ENCODE assay signal across 9 cellular contexts in genomic region chr9:123401879-123402513, GRCh38. TPM values are rescaled to one million over a fixed set of nuclear protein-coding genes. Genes with fewer than 3 reads are reported as not detected.
DNase-seq lines count a peak whose midpoint lies in the region; ATAC-seq, FAIRE-seq and TF ChIP-seq lines count a peak whose summit lies in the region.
"Had no signal": no experiment of that assay in that cellular context is flagged by ENCODE, and none has a peak within 500 bp of the region (broad histone marks: within the 10 kb centered on the region; RNA-seq: fewer than 3 reads in every experiment).

No MANE protein-coding gene starts in this region.

- no peak overlapping the region for H3K4me3 ChIP-seq in WI38 (ENCODE audit: low read depth, low read length)
- H3K4me3 ChIP-seq in heart right ventricle = peak overlapping the region in 1 of 10 donors; percentile 8
- no peak overlapping the region for H3K4me3 ChIP-seq in small intestine (ENCODE audit: low read depth in 1 of 2, low read length in 2 of 2)
- no peak overlapping the region for H3K4me3 ChIP-seq in effector memory CD4-positive, alpha-beta T cell (ENCODE audit: insufficient read depth, low read depth, low read length, poor library complexity, severe bottlenecking)

- H3K36me3 Mint-ChIP-seq in activated naive CD8-positive, alpha-beta T cell treated with anti-CD3 and anti-CD28 coated beads, Interleukin-2, amount 10 ng/mL, durations not matched to agents 7 days and 5 days = no peaks in the 10 kb centered on the region
- no peaks in the 10 kb centered on the region for H3K36me3 Mint-ChIP-seq in activated naive CD8-positive, alpha-beta T cell treated with anti-CD3 and anti-CD28 coated beads for 36 hours

- H3K27ac Mint-ChIP-seq in activated naive CD8-positive, alpha-beta T cell treated with anti-CD3 and anti-CD28 coated beads, Interleukin-2, amount 10 ng/mL, durations not matched to agents 7 days and 5 days = no peak overlapping the region
- H3K27ac Mint-ChIP-seq in activated naive CD8-positive, alpha-beta T cell treated with anti-CD3 and anti-CD28 coated beads for 36 hours = no peak overlapping the region
- H3K27ac Mint-ChIP-seq: stimulated activated naive CD8-positive, alpha-beta T cell treated with anti-CD3 and anti-CD28 coated beads, Interleukin-15, Interleukin-2, amounts not matched to agents 100 ng/mL and 50 ng/mL, for 24 hours had no signal

- no peak for FAIRE-seq in small intestine (lab: Jason Lieb, UNC)

- H3K9me3 ChIP-seq in heart right ventricle (no peaks in the 10 kb centered on the region), small intestine (ENCODE audit: control insufficient read depth, low read depth) (no peaks in the 10 kb centered on the region)
- H3K9me3 ChIP-seq in effector memory CD4-positive, alpha-beta T cell (ENCODE audit: control insufficient read depth, low read length) = no peaks in the 10 kb centered on the region

- no peaks in the 10 kb centered on the region for H3K27me3 ChIP-seq in heart right ventricle
- H3K27me3 ChIP-seq in small intestine (ENCODE audit: control insufficient read depth in 2 of 2, insufficient read depth in 2 of 2, low read length in 2 of 2) = no peaks in the 10 kb centered on the region
- no peaks in the 10 kb centered on the region for H3K27me3 ChIP-seq in effector memory CD4-positive, alpha-beta T cell (replicated peaks; ENCODE audit: control insufficient read depth, insufficient read depth, low read length, poor library complexity, severe bottlenecking)

- H3K9me3 Mint-ChIP-seq in activated naive CD8-positive, alpha-beta T cell treated with anti-CD3 and anti-CD28 coated beads, Interleukin-2, amount 10 ng/mL, durations not matched to agents 7 days and 5 days = no peaks in the 10 kb centered on the region
- H3K9me3 Mint-ChIP-seq in activated naive CD8-positive, alpha-beta T cell treated with anti-CD3 and anti-CD28 coated beads for 36 hours = no peaks in the 10 kb centered on the region
- H3K9me3 Mint-ChIP-seq: stimulated activated naive CD8-positive, alpha-beta T cell treated with anti-CD3 and anti-CD28 coated beads, Interleukin-15, Interleukin-2, amounts not matched to agents 100 ng/mL and 50 ng/mL, for 24 hours had no signal

- TF ChIP-seq CTCF in WI38 (IDR thresholded peaks at IDR 0.05; ENCODE audit: low read depth, low read length) (peak; percentile 86), heart right ventricle (IDR thresholded peaks at IDR 0.05) (peak; percentile 49 to 78 (median 67))

- no peaks in the 10 kb centered on the region for H3K27me3 Mint-ChIP-seq in activated naive CD8-positive, alpha-beta T cell treated with anti-CD3 and anti-CD28 coated beads, Interleukin-2, amount 10 ng/mL, durations not matched to agents 7 days and 5 days
- no peaks in the 10 kb centered on the region for H3K27me3 Mint-ChIP-seq in activated naive CD8-positive, alpha-beta T cell treated with anti-CD3 and anti-CD28 coated beads for 36 hours
- H3K27me3 Mint-ChIP-seq: stimulated activated naive CD8-positive, alpha-beta T cell treated with anti-CD3 and anti-CD28 coated beads, Interleukin-15, Interleukin-2, amounts not matched to agents 100 ng/mL and 50 ng/mL, for 24 hours had no signal

- 55 to 59% methylated on average over 9 of the region's 9 CpGs for WGBS in heart right ventricle, 2 donors
- 41 to 63% (median 59%) methylated on average over 9 of the region's 9 CpGs for WGBS in small intestine, 3 donors

- intact Hi-C loops in heart right ventricle (cut with DNase I) = loop anchor here in 5 of 10 donors (2.0 to 10.0 kb wide), 4 partner anchors 633 to 643 kb away; no protein-coding TSS in a partner anchor

- POLR2A ChIA-PET in activated naive CD8-positive, alpha-beta T cell treated with anti-CD3 and anti-CD28 coated beads, Interleukin-2, amount 10 ng/mL, durations not matched to agents 7 days and 5 days (lab: Charles Lee) = no interaction called here

- peaks cover 2% of the 10 kb centered on the region for H3K4me1 Mint-ChIP-seq in activated naive CD8-positive, alpha-beta T cell treated with anti-CD3 and anti-CD28 coated beads, Interleukin-2, amount 10 ng/mL, durations not matched to agents 7 days and 5 days
- peaks cover 3% of the 10 kb centered on the region for H3K4me1 Mint-ChIP-seq in activated naive CD8-positive, alpha-beta T cell treated with anti-CD3 and anti-CD28 coated beads for 36 hours

- peaks cover 0 to 9% (median 0%) of the 10 kb centered on the region in 9 donors for H3K36me3 ChIP-seq in heart right ventricle
- H3K36me3 ChIP-seq in small intestine (ENCODE audit: control insufficient read depth in 2 of 2, insufficient read depth in 2 of 2, low read length in 2 of 2) = no peaks in the 10 kb centered on the region
- H3K36me3 ChIP-seq in effector memory CD4-positive, alpha-beta T cell (ENCODE audit: control insufficient read depth, insufficient read depth, low read length) = no peaks in the 10 kb centered on the region

- peak; percentile 52 for ATAC-seq in activated naive CD8-positive, alpha-beta T cell treated with anti-CD3 and anti-CD28 coated beads, Interleukin-2, amount 10 ng/mL, durations not matched to agents 7 days and 5 days (ENCODE audit: low read depth)
- ATAC-seq in heart right ventricle = peak; percentile 71 to 91 (median 84)

- H3K4me1 ChIP-seq in heart right ventricle (peaks cover 0 to 15% (median 6%) of the 10 kb centered on the region in 9 donors), small intestine (ENCODE audit: control insufficient read depth in 2 of 2, insufficient read depth in 1 of 2, low read depth in 1 of 2, low read length in 1 of 2) (no peaks in the 10 kb centered on the region)
- no peaks in the 10 kb centered on the region for H3K4me1 ChIP-seq in effector memory CD4-positive, alpha-beta T cell (ENCODE audit: control insufficient read depth, insufficient read depth, low read length, poor library complexity, severe bottlenecking)

- no peak for DNase-seq in activated naive CD8-positive, alpha-beta T cell treated with anti-CD3 and anti-CD28 coated beads, Interleukin-2, amount 10 ng/mL, durations not matched to agents 7 days and 5 days
- DNase-seq in activated naive CD8-positive, alpha-beta T cell treated with anti-CD3 and anti-CD28 coated beads for 36 hours = no peak
- peak; percentile 32 for DNase-seq in NCI-H1105 (lab: John Stamatoyannopoulos, UW)
- DNase-seq in heart right ventricle = peak in 1 of 2 donors; percentile 24
- DNase-seq in small intestine = peak; percentile 51
- DNase-seq in effector memory CD4-positive, alpha-beta T cell = no peak
- no peak for DNase-seq in activated CD8-positive, alpha-beta memory T cell treated with anti-CD3 and anti-CD28 coated beads, Interleukin-2, amount 50 U/mL, for 4 hours

- peak overlapping the region in 1 of 10 donors; percentile 6 for H3K27ac ChIP-seq in heart right ventricle
- no peak overlapping the region for H3K27ac ChIP-seq in small intestine (ENCODE audit: low read depth in 1 of 2, low read length in 1 of 2)
- no peak overlapping the region for H3K27ac ChIP-seq in effector memory CD4-positive, alpha-beta T cell (ENCODE audit: insufficient read depth, low read length, poor library complexity, severe bottlenecking)

- no peak overlapping the region for H3K4me3 Mint-ChIP-seq in activated naive CD8-positive, alpha-beta T cell treated with anti-CD3 and anti-CD28 coated beads, Interleukin-2, amount 10 ng/mL, durations not matched to agents 7 days and 5 days
- H3K4me3 Mint-ChIP-seq in activated naive CD8-positive, alpha-beta T cell treated with anti-CD3 and anti-CD28 coated beads for 36 hours = no peak overlapping the region
- H3K4me3 Mint-ChIP-seq: stimulated activated naive CD8-positive, alpha-beta T cell treated with anti-CD3 and anti-CD28 coated beads, Interleukin-15, Interleukin-2, amounts not matched to agents 100 ng/mL and 50 ng/mL, for 24 hours had no signal

RNA-seq across cellular contexts. Expression of gene CRB2, which starts 46.0 kb away (rescaled TPM):
- total RNA-seq in activated naive CD8-positive, alpha-beta T cell treated with anti-CD3 and anti-CD28 coated beads, Interleukin-2, amount 10 ng/mL, durations not matched to agents 7 days and 5 days = not detected
- under 1 TPM; 0.06 to 0.10 TPM for total RNA-seq in activated naive CD8-positive, alpha-beta T cell treated with anti-CD3 and anti-CD28 coated beads for 36 hours
- under 1 TPM in 2 of 10 donors, not detected in 8; 0.09 to 0.24 TPM for total RNA-seq in heart right ventricle
- polyA plus RNA-seq in heart right ventricle (under 1 TPM in 1 of 2 donors, not detected in 1; 0.01 TPM), small intestine (under 1 TPM in 1 of 3 donors, not detected in 2; 0.06 TPM)

Comparison
In these comparisons a context has a peak if more than half of its experiments do, and no peak if none do; other contexts are left out.
1. DNase-seq: peak in NCI-H1105 (single experiment) and small intestine (single experiment); none in activated naive CD8-positive, alpha-beta T cell treated with anti-CD3 and anti-CD28 coated beads, Interleukin-2, amount 10 ng/mL, durations not matched to agents 7 days and 5 days (single experiment), activated naive CD8-positive, alpha-beta T cell treated with anti-CD3 and anti-CD28 coated beads for 36 hours (single experiment), effector memory CD4-positive, alpha-beta T cell (0 of 3) and activated CD8-positive, alpha-beta memory T cell treated with anti-CD3 and anti-CD28 coated beads, Interleukin-2, amount 50 U/mL, for 4 hours (single experiment).